1 cellular context compared by ENCODE assay signal in genomic region chr5:1294839-1295649, GRCh38.
TF ChIP-seq lines count a peak whose summit lies in the region.

TSS of gene TERT (minus strand) at chr5:1295068. CDS start at chr5:1294989, 79 bp downstream.

TF ChIP-seq in HepG2, 621 proteins besides CTCF, POLR2A, EP300 and RAD21 (continued from another document and continues in another):
- no peak for TF ChIP-seq ZNF350 (CRISPR knock-in tag; IDR thresholded peaks at IDR 0.05; ENCODE audit: borderline replicate concordance, low read depth)
- TF ChIP-seq GABPB1 (CRISPR knock-in tag; IDR thresholded peaks at IDR 0.05): peak; percentile 72
- no peak for TF ChIP-seq ZNF354B (CRISPR knock-in tag; IDR thresholded peaks at IDR 0.05)
- TF ChIP-seq, protein P1, sequence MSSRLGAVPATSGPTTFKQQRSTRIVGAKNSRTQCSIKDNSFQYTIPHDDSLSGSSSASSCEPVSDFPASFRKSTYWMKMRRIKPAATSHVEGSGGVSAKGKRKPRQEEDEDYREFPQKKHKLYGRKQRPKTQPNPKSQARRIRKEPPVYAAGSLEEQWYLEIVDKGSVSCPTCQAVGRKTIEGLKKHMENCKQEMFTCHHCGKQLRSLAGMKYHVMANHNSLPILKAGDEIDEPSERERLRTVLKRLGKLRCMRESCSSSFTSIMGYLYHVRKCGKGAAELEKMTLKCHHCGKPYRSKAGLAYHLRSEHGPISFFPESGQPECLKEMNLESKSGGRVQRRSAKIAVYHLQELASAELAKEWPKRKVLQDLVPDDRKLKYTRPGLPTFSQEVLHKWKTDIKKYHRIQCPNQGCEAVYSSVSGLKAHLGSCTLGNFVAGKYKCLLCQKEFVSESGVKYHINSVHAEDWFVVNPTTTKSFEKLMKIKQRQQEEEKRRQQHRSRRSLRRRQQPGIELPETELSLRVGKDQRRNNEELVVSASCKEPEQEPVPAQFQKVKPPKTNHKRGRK (CRISPR knock-in tag; IDR thresholded peaks at IDR 0.05): no peak
- 0 out of 2 replicates have a peak, but pooled peaks have one; percentile 37 for TF ChIP-seq TGIF2 (CRISPR knock-in tag; IDR thresholded peaks at IDR 0.05)
- no peak for TF ChIP-seq CREBL2 (CRISPR knock-in tag; IDR thresholded peaks at IDR 0.05; ENCODE audit: borderline replicate concordance)
- peak; percentile 38; the same call in 1 of the 2 replicates for TF ChIP-seq MXD1 (CRISPR knock-in tag; IDR thresholded peaks at IDR 0.05)
- TF ChIP-seq, protein P2, sequence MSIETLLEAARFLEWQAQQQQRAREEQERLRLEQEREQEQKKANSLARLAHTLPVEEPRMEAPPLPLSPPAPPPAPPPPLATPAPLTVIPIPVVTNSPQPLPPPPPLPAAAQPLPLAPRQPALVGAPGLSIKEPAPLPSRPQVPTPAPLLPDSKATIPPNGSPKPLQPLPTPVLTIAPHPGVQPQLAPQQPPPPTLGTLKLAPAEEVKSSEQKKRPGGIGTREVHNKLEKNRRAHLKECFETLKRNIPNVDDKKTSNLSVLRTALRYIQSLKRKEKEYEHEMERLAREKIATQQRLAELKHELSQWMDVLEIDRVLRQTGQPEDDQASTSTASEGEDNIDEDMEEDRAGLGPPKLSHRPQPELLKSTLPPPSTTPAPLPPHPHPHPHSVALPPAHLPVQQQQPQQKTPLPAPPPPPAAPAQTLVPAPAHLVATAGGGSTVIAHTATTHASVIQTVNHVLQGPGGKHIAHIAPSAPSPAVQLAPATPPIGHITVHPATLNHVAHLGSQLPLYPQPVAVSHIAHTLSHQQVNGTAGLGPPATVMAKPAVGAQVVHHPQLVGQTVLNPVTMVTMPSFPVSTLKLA (IDR thresholded peaks at IDR 0.05): no peak
- no peak for TF ChIP-seq CBX1 (IDR thresholded peaks at IDR 0.05; ENCODE audit: low read depth)
- TF ChIP-seq HOXA9 (CRISPR knock-in tag; IDR thresholded peaks at IDR 0.05; ENCODE audit: borderline replicate concordance): 0 out of 2 replicates have a peak, but pooled peaks have one; percentile 27
- peak; percentile 86 for TF ChIP-seq SAP130 (CRISPR knock-in tag; IDR thresholded peaks at IDR 0.05; ENCODE audit: low read depth)
- TF ChIP-seq, protein P3, sequence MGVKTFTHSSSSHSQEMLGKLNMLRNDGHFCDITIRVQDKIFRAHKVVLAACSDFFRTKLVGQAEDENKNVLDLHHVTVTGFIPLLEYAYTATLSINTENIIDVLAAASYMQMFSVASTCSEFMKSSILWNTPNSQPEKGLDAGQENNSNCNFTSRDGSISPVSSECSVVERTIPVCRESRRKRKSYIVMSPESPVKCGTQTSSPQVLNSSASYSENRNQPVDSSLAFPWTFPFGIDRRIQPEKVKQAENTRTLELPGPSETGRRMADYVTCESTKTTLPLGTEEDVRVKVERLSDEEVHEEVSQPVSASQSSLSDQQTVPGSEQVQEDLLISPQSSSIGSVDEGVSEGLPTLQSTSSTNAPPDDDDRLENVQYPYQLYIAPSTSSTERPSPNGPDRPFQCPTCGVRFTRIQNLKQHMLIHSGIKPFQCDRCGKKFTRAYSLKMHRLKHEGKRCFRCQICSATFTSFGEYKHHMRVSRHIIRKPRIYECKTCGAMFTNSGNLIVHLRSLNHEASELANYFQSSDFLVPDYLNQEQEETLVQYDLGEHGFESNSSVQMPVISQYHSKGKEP (CRISPR knock-in tag; IDR thresholded peaks at IDR 0.05): no peak
- TF ChIP-seq RNF2 (conservative IDR thresholded peaks at IDR 0.05; ENCODE audit: low read depth): 0 out of 2 replicates have a peak, but pooled peaks have one; percentile 28
- TF ChIP-seq ZFX (CRISPR knock-in tag; IDR thresholded peaks at IDR 0.05; ENCODE audit: low read depth): 0 out of 2 replicates have a peak, but pooled peaks have one; percentile 24
- no peak; the same call in 1 of the 2 replicates for TF ChIP-seq BORCS8-MEF2B (CRISPR knock-in tag; IDR thresholded peaks at IDR 0.05)
- no peak for TF ChIP-seq NCOA1 (CRISPR knock-in tag; IDR thresholded peaks at IDR 0.05)
- no peak for TF ChIP-seq ZNF570 (CRISPR knock-in tag; IDR thresholded peaks at IDR 0.05; ENCODE audit: borderline replicate concordance)
- TF ChIP-seq TBX3 (IDR thresholded peaks at IDR 0.05; ENCODE audit: borderline replicate concordance): no peak
- TF ChIP-seq ARID4A (CRISPR knock-in tag; IDR thresholded peaks at IDR 0.05; ENCODE audit: borderline replicate concordance): peak; percentile 87
- TF ChIP-seq SIN3A (IDR thresholded peaks at IDR 0.05; ENCODE audit: borderline replicate concordance, low read depth, low read length): peak; percentile 77; the same call in 1 of the 2 replicates
- no peak for TF ChIP-seq ZNF670 (CRISPR knock-in tag; IDR thresholded peaks at IDR 0.05; ENCODE audit: borderline replicate concordance)
- TF ChIP-seq E2F5 (CRISPR knock-in tag; conservative IDR thresholded peaks at IDR 0.05): peak; percentile 45; the same call in 1 of the 2 replicates
- TF ChIP-seq DNMT1 (CRISPR knock-in tag; IDR thresholded peaks at IDR 0.05): 0 out of 2 replicates have a peak, but pooled peaks have one; percentile 45
- TF ChIP-seq RXRA (CRISPR knock-in tag; IDR thresholded peaks at IDR 0.05): peak; percentile 15; the same call in 1 of the 2 replicates
- TF ChIP-seq MYC (CRISPR knock-in tag; IDR thresholded peaks at IDR 0.05; ENCODE audit: borderline replicate concordance): peak; percentile 43; the same call in 1 of the 2 replicates
- peak; percentile 86 for TF ChIP-seq ZBTB38 (CRISPR knock-in tag; IDR thresholded peaks at IDR 0.05)
- no peak for TF ChIP-seq ZNF263 (CRISPR knock-in tag; IDR thresholded peaks at IDR 0.05)
- TF ChIP-seq, protein P4, sequence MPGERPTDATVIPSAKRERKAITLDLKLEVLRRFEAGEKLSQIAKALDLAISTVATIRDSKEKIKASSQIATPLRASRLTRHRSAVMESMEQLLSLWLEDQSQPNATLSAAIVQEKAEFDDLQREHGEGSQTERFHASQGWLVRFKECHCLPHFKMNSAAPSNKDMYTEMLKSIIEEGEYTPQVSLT (CRISPR knock-in tag; IDR thresholded peaks at IDR 0.05; ENCODE audit: borderline replicate concordance, low read depth): no peak
- no peak for TF ChIP-seq ZNF207 (IDR thresholded peaks at IDR 0.05; ENCODE audit: borderline replicate concordance)
- no peak for TF ChIP-seq TAF1 (CRISPR knock-in tag; IDR thresholded peaks at IDR 0.05)
- TF ChIP-seq ZC3H4 (CRISPR knock-in tag; IDR thresholded peaks at IDR 0.05; ENCODE audit: borderline replicate concordance): no peak
- TF ChIP-seq UBTF (CRISPR knock-in tag; IDR thresholded peaks at IDR 0.05): no peak
- TF ChIP-seq, protein P5, sequence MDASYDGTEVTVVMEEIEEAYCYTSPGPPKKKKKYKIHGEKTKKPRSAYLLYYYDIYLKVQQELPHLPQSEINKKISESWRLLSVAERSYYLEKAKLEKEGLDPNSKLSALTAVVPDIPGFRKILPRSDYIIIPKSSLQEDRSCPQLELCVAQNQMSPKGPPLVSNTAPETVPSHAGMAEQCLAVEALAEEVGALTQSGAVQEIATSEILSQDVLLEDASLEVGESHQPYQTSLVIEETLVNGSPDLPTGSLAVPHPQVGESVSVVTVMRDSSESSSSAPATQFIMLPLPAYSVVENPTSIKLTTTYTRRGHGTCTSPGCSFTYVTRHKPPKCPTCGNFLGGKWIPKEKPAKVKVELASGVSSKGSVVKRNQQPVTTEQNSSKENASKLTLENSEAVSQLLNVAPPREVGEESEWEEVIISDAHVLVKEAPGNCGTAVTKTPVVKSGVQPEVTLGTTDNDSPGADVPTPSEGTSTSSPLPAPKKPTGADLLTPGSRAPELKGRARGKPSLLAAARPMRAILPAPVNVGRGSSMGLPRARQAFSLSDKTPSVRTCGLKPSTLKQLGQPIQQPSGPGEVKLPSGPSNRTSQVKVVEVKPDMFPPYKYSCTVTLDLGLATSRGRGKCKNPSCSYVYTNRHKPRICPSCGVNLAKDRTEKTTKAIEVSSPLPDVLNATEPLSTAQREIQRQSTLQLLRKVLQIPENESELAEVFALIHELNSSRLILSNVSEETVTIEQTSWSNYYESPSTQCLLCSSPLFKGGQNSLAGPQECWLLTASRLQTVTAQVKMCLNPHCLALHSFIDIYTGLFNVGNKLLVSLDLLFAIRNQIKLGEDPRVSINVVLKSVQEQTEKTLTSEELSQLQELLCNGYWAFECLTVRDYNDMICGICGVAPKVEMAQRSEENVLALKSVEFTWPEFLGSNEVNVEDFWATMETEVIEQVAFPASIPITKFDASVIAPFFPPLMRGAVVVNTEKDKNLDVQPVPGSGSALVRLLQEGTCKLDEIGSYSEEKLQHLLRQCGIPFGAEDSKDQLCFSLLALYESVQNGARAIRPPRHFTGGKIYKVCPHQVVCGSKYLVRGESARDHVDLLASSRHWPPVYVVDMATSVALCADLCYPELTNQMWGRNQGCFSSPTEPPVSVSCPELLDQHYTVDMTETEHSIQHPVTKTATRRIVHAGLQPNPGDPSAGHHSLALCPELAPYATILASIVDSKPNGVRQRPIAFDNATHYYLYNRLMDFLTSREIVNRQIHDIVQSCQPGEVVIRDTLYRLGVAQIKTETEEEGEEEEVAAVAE (CRISPR knock-in tag; IDR thresholded peaks at IDR 0.05; ENCODE audit: borderline replicate concordance): no peak
- TF ChIP-seq ZNF713 (CRISPR knock-in tag; IDR thresholded peaks at IDR 0.05): no peak
- TF ChIP-seq NCOR1 (IDR thresholded peaks at IDR 0.05; ENCODE audit: borderline replicate concordance, low read length): no peak
- no peak for TF ChIP-seq JARID2 (CRISPR knock-in tag; IDR thresholded peaks at IDR 0.05; ENCODE audit: insufficient replicate concordance)
- 0 out of 2 replicates have a peak, but pooled peaks have one; percentile 23 for TF ChIP-seq DMAP1 (CRISPR knock-in tag; IDR thresholded peaks at IDR 0.05)
- TF ChIP-seq ZNF660 (CRISPR knock-in tag; IDR thresholded peaks at IDR 0.05; ENCODE audit: borderline replicate concordance, low read depth): no peak
- no peak for TF ChIP-seq MEIS1 (CRISPR knock-in tag; IDR thresholded peaks at IDR 0.05; ENCODE audit: borderline replicate concordance)
- no peak for TF ChIP-seq RFXANK (CRISPR knock-in tag; IDR thresholded peaks at IDR 0.05)
- TF ChIP-seq NCOA5 (CRISPR knock-in tag; IDR thresholded peaks at IDR 0.05): no peak
- TF ChIP-seq TP53 (CRISPR knock-in tag; conservative IDR thresholded peaks at IDR 0.05): no peak
- 0 out of 2 replicates have a peak, but pooled peaks have one; percentile 35 for TF ChIP-seq ARNT2 (CRISPR knock-in tag; IDR thresholded peaks at IDR 0.05; ENCODE audit: low read depth)
- TF ChIP-seq NFYB (CRISPR knock-in tag; IDR thresholded peaks at IDR 0.05): no peak
- no peak for TF ChIP-seq FOXK1 (CRISPR knock-in tag; IDR thresholded peaks at IDR 0.05; ENCODE audit: borderline replicate concordance, low read depth)
- TF ChIP-seq SPEN (CRISPR knock-in tag; IDR thresholded peaks at IDR 0.05; ENCODE audit: low read depth): no peak
